21 cellular contexts compared by ENCODE assay signal in genomic region chr12:14290951-14291350, GRCh38.
"Had no signal": no experiment of that assay in that cellular context is flagged by ENCODE, and none has a peak within 500 bp of the region (broad histone marks: within the 10 kb centered on the region; RNA-seq: fewer than 3 reads in every experiment).

No MANE protein-coding gene starts in this region.

- H3K9me3 Mint-ChIP-seq: central memory CD8-positive, alpha-beta T cell had no signal

- H3K27ac ChIP-seq: ascending aorta, colonic mucosa, foreskin keratinocyte, parathyroid adenoma, sigmoid colon, tibial artery, uterus had no signal

- ATAC-seq: activated CD8-positive, alpha-beta T cell treated with anti-CD3 and anti-CD28 coated beads, Interleukin-2, amount 10 ng/mL, durations not matched to agents 7 days and 5 days; activated T-cell treated with anti-CD3 and anti-CD28 coated beads, Interleukin-2, amount 50 U/mL, for 4 hours; foreskin keratinocyte; left lobe of liver; naive thymus-derived CD4-positive, alpha-beta T cell; stimulated activated naive CD8-positive, alpha-beta T cell treated with anti-CD3 and anti-CD28 coated beads, Interleukin-15, Interleukin-2, amounts not matched to agents 100 U/mL and 50 U/mL, for 24 hours had no signal

- H3K9me3 ChIP-seq: colonic mucosa, tibial artery, uterus had no signal

- H3K4me1 Mint-ChIP-seq: central memory CD8-positive, alpha-beta T cell had no signal

- H3K4me1 ChIP-seq: ascending aorta, colonic mucosa, parathyroid adenoma, sigmoid colon, tibial artery, uterus had no signal

- H3K4me3 Mint-ChIP-seq: activated CD4-positive, alpha-beta T cell treated with anti-CD3 and anti-CD28 coated beads, Interleukin-2, amount 10 ng/mL, durations not matched to agents 7 days and 5 days; activated CD8-positive, alpha-beta T cell treated with anti-CD3 and anti-CD28 coated beads, Interleukin-2, amount 10 ng/mL, durations not matched to agents 7 days and 5 days; activated naive CD4-positive, alpha-beta T cell treated with anti-CD3 and anti-CD28 coated beads for 36 hours; activated T-cell treated with anti-CD3 and anti-CD28 coated beads, Interleukin-2, amount 50 U/mL, for 4 hours; central memory CD8-positive, alpha-beta T cell; naive thymus-derived CD4-positive, alpha-beta T cell had no signal

- DNase-seq: activated CD4-positive, alpha-beta T cell treated with anti-CD3 and anti-CD28 coated beads, Interleukin-2, amount 10 ng/mL, durations not matched to agents 7 days and 5 days; activated CD8-positive, alpha-beta T cell treated with anti-CD3 and anti-CD28 coated beads, Interleukin-2, amount 10 ng/mL, durations not matched to agents 7 days and 5 days; activated naive CD4-positive, alpha-beta T cell treated with anti-CD3 and anti-CD28 coated beads for 36 hours; activated T-cell treated with anti-CD3 and anti-CD28 coated beads, Interleukin-2, amount 50 U/mL, for 4 hours; colonic mucosa; foreskin keratinocyte; glutamatergic neuron; hippocampal formation; mammary epithelial cell; naive thymus-derived CD4-positive, alpha-beta T cell; sigmoid colon; stimulated activated CD8-positive, alpha-beta memory T cell treated with anti-CD3 and anti-CD28 coated beads, Interleukin-4, amount 100 ng/mL, for 48 hours; stimulated activated naive CD8-positive, alpha-beta T cell treated with anti-CD3 and anti-CD28 coated beads, Interleukin-15, Interleukin-2, amounts not matched to agents 100 U/mL and 50 U/mL, for 24 hours; substantia nigra; T1000; tibial artery; uterus had no signal

- H3K27me3 ChIP-seq: ascending aorta, colonic mucosa, foreskin keratinocyte, sigmoid colon, tibial artery, uterus had no signal

- H3K9ac ChIP-seq: parathyroid adenoma had no signal

- H3K79me2 ChIP-seq: parathyroid adenoma had no signal

- H2AFZ ChIP-seq: parathyroid adenoma had no signal

- H3K27me3 Mint-ChIP-seq: activated CD4-positive, alpha-beta T cell treated with anti-CD3 and anti-CD28 coated beads, Interleukin-2, amount 10 ng/mL, durations not matched to agents 7 days and 5 days; central memory CD8-positive, alpha-beta T cell; naive thymus-derived CD4-positive, alpha-beta T cell had no signal

- H3K36me3 ChIP-seq: ascending aorta, colonic mucosa, sigmoid colon, tibial artery, uterus had no signal

- H3K4me3 ChIP-seq: ascending aorta, colonic mucosa, sigmoid colon, tibial artery, uterus had no signal

- H3K27ac Mint-ChIP-seq: activated CD4-positive, alpha-beta T cell treated with anti-CD3 and anti-CD28 coated beads, Interleukin-2, amount 10 ng/mL, durations not matched to agents 7 days and 5 days; activated CD8-positive, alpha-beta T cell treated with anti-CD3 and anti-CD28 coated beads, Interleukin-2, amount 10 ng/mL, durations not matched to agents 7 days and 5 days; activated naive CD4-positive, alpha-beta T cell treated with anti-CD3 and anti-CD28 coated beads for 36 hours; naive thymus-derived CD4-positive, alpha-beta T cell had no signal
